Comparison of ENCODE assay signal across 22 cellular contexts in the genomic region with DNA sequence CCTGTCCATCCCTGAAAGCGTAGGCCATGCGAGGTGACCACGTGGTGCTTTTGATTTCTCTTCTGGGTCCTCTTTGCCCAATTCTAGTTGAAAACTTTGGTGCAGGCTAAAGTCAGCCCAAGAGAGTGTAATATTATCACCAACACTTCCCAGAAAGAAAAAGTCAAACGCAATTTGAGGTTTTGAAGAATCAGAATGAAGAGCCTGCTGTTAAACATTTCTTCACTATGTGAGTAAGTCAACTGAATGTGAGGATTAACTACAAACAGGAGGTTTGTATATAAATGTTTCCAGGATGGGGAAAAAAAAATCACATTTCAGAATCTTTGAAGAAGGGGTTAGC.
"Had no signal": no experiment of that assay in that cellular context is flagged by ENCODE, and none has a peak within 500 bp of the region (broad histone marks: within the 10 kb centered on the region; RNA-seq: fewer than 3 reads in every experiment).

No MANE protein-coding gene starts in this region.

- H3K4me2 ChIP-seq: SK-N-SH had no signal

- H3K27ac Mint-ChIP-seq: activated naive CD4-positive, alpha-beta T cell treated with anti-CD3 and anti-CD28 coated beads, Interleukin-2, amount 50 U/mL, for 72 hours; stimulated activated naive CD8-positive, alpha-beta T cell treated with anti-CD3 and anti-CD28 coated beads, Interleukin-15, amount 100 ng/mL, for 72 hours had no signal

- H3K9me2 ChIP-seq: SK-N-SH had no signal

- DNase-seq: activated CD4-positive, alpha-beta T cell treated with anti-CD3 and anti-CD28 coated beads for 1 hour; activated CD4-positive, alpha-beta T cell treated with anti-CD3 and anti-CD28 coated beads, Interleukin-2, amount 50 U/mL, for 4 hours; activated gamma-delta T cell; activated T-cell treated with anti-CD3 and anti-CD28 coated beads, Interleukin-2, amount 50 U/mL, for 48 hours; amygdala; body of pancreas; caudate nucleus; effector memory CD4-positive, alpha-beta T cell; gastrocnemius medialis; heart left ventricle; left cardiac atrium; lower lobe of right lung; midbrain; SK-N-SH; stimulated activated naive CD8-positive, alpha-beta T cell treated with anti-CD3 and anti-CD28 coated beads, Interleukin-15, amount 100 ng/mL, for 72 hours; T-helper 1 cell; T1000; thyroid gland had no signal

- FAIRE-seq: urothelium cell line had no signal

- H3K4me3 Mint-ChIP-seq: stimulated activated naive CD8-positive, alpha-beta T cell treated with anti-CD3 and anti-CD28 coated beads, Interleukin-15, amount 100 ng/mL, for 72 hours had no signal

- H3K27ac ChIP-seq: body of pancreas, lower lobe of right lung, neutrophil, thyroid gland, VCaP had no signal

- H3K4me1 ChIP-seq: lower lobe of right lung, thyroid gland had no signal

- H3K9ac ChIP-seq: SK-N-SH had no signal

- H3K9me3 Mint-ChIP-seq: activated naive CD4-positive, alpha-beta T cell treated with anti-CD3 and anti-CD28 coated beads, Interleukin-2, amount 50 U/mL, for 72 hours; stimulated activated naive CD8-positive, alpha-beta T cell treated with anti-CD3 and anti-CD28 coated beads, Interleukin-15, amount 100 ng/mL, for 72 hours had no signal

- ATAC-seq: activated naive CD4-positive, alpha-beta T cell treated with anti-CD3 and anti-CD28 coated beads, Interleukin-2, amount 50 U/mL, for 72 hours; body of pancreas; gastrocnemius medialis; lower lobe of right lung; stimulated activated naive CD8-positive, alpha-beta T cell treated with anti-CD3 and anti-CD28 coated beads, Interleukin-15, amount 100 ng/mL, for 72 hours had no signal

- H3K4me3 ChIP-seq: body of pancreas, gastrocnemius medialis, heart left ventricle, lower lobe of right lung, thyroid gland had no signal

- H3K36me3 ChIP-seq: gastrocnemius medialis, lower lobe of right lung, thyroid gland had no signal

- H3K9me3 ChIP-seq: body of pancreas, gastrocnemius medialis, heart left ventricle, lower lobe of right lung, neutrophil, SK-N-SH, thyroid gland had no signal

- H3K27me3 ChIP-seq: body of pancreas, gastrocnemius medialis, heart left ventricle, neutrophil, thyroid gland had no signal

- H3K27me3 Mint-ChIP-seq: stimulated activated naive CD8-positive, alpha-beta T cell treated with anti-CD3 and anti-CD28 coated beads, Interleukin-15, amount 100 ng/mL, for 72 hours had no signal
